In the genomic region with DNA sequence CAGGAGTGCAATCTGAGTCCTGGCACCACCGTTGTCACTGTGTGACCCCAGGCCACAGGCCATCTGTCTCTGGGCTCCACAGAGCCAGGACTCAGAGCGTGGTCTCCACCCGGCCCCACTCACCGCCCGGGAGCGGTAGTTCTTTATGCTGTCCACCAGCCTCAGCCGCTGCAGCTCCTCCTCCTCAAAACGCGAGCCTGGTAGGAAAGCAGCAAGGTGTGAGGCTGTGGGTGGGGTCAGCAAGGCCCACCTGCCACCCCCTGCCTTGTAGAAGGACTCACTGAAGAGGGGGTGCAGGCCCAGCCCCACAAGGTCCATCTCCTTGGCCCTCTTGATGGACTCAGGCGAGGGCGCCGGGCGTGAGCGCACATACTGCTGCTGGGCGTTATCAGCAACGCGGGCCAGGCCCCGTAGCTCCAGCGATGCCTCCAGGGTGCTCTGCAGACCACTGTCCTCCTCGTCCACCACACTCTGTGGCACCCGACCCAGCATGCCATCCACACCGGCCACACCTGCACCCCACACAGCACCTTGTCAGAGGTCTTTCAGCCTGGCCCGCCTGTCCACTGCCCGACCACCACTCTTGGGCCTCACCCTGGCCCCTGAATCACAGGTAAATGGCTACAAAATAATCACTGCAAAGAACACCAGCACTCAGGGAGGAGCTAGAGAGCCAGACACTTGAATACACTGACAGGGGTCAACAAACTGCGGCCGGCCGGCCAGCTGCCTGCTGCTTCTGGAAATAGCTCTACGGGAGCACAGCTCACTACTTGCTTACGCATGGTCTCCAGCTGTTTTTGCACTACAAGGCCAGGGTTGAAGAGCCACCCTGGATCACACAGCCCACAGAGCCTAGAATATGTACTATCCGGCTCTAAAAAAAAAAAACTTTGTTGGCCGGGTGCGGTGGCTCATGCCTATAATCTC, we compare ENCODE assay signal across 23 cellular contexts. TPM values are rescaled to one million over a fixed set of nuclear protein-coding genes. Genes with fewer than 3 reads are reported as not detected.
"Had no signal": no experiment of that assay in that cellular context is flagged by ENCODE, and none has a peak within 500 bp of the region (broad histone marks: within the 10 kb centered on the region; RNA-seq: fewer than 3 reads in every experiment).

No MANE protein-coding gene starts in this region.

- H3K9me3 ChIP-seq: esophagus squamous epithelium, gastrocnemius medialis, sigmoid colon, spleen, thoracic aorta had no signal

- ATAC-seq: effector memory CD8-positive, alpha-beta T cell; gastrocnemius medialis; left ventricle myocardium superior; T-cell had no signal

- FAIRE-seq: colon, islet of Langerhans, TTC549 had no signal

- H3K27ac ChIP-seq: brain microvascular endothelial cell, esophagus squamous epithelium, gastrocnemius medialis, sigmoid colon, spleen, thoracic aorta had no signal

- H3K4me1 ChIP-seq: esophagus squamous epithelium, gastrocnemius medialis, spleen had no signal

- H3K27me3 ChIP-seq: brain microvascular endothelial cell, esophagus squamous epithelium, gastrocnemius medialis, spleen had no signal

- DNase-seq: activated gamma-delta T cell treated with Interleukin-2 at 50 U/mL for 16 hours; activated T-cell treated with anti-CD3 and anti-CD28 coated beads, Interleukin-2, amount 50 U/mL, for 1 hour; anterior cingulate cortex; brain microvascular endothelial cell; central memory CD4-positive, alpha-beta T cell; effector memory CD8-positive, alpha-beta T cell; esophagus squamous epithelium; gastrocnemius medialis; head of caudate nucleus; hypothalamus; left ventricle myocardium superior; sigmoid colon; spleen; stimulated activated CD4-positive, alpha-beta T cell treated with anti-CD3 and anti-CD28 coated beads, Interleukin-4, amount 100 ng/mL, for 1 hour; stimulated activated naive CD4-positive, alpha-beta T cell treated with Interleukin-2 at 50 U/mL for 16 hours; T-cell had no signal

- H3K4me3 ChIP-seq: esophagus squamous epithelium, gastrocnemius medialis, sigmoid colon, spleen, thoracic aorta had no signal

RNA-seq across cellular contexts. Expression of a gene that starts 16.3 kb away (rescaled TPM):
- total RNA-seq: dermis microvascular lymphatic vessel endothelial cell, gastrocnemius medialis, left ventricle myocardium superior, mononuclear cell, myocyte, sigmoid colon, spleen, thoracic aorta had no signal

RNA-seq across cellular contexts. Expression of a gene that starts 30.2 kb away (rescaled TPM):
- total RNA-seq: dermis microvascular lymphatic vessel endothelial cell, gastrocnemius medialis, left ventricle myocardium superior, myocyte had no signal
